ENCODE assay signal across 19 cellular contexts in genomic region chr20:39939241-39939865, GRCh38.
"Had no signal": no experiment of that assay in that cellular context is flagged by ENCODE, and none has a peak within 500 bp of the region (broad histone marks: within the 10 kb centered on the region; RNA-seq: fewer than 3 reads in every experiment).

No MANE protein-coding gene starts in this region.

- H3K4me3 ChIP-seq: left lung, lung, thyroid gland had no signal

- H3K27ac ChIP-seq: left lung, thyroid gland had no signal

- H3K27me3 ChIP-seq: left lung, thyroid gland had no signal

- H3K4me1 ChIP-seq: thyroid gland had no signal

- H3K9me3 ChIP-seq: left lung, thyroid gland had no signal

- DNase-seq: activated CD4-positive, alpha-beta T cell treated with anti-CD3 and anti-CD28 coated beads, Interleukin-2, amount 50 U/mL, for 48 hours; activated effector memory CD4-positive, alpha-beta T cell treated with Interleukin-2 at 50 U/mL for 16 hours; activated naive CD4-positive, alpha-beta T cell treated with anti-CD3 and anti-CD28 coated beads for 36 hours; activated naive CD8-positive, alpha-beta T cell treated with anti-CD3 and anti-CD28 coated beads, Interleukin-2, amount 10 ng/mL, durations not matched to agents 7 days and 5 days; activated T-cell treated with anti-CD3 and anti-CD28 coated beads, Interleukin-2, amount 50 U/mL, for 72 hours; central memory CD4-positive, alpha-beta T cell; effector memory CD4-positive, alpha-beta T cell; foreskin melanocyte; kidney; left lung; naive thymus-derived CD4-positive, alpha-beta T cell; occipital lobe; retina; stimulated activated CD4-positive, alpha-beta T cell treated with anti-CD3 and anti-CD28 coated beads, Interleukin-1b, Interleukin-23, amount 100 ng/mL, for 48 hours; substantia nigra; T-helper 9 cell; thyroid gland had no signal

- ATAC-seq: activated T-cell treated with anti-CD3 and anti-CD28 coated beads, Interleukin-2, amount 50 U/mL, for 72 hours; left lung; naive thymus-derived CD4-positive, alpha-beta T cell; WTC11 had no signal

- H3K36me3 ChIP-seq: left lung, thyroid gland had no signal
